13 cellular contexts compared by ENCODE assay signal in the genomic region with DNA sequence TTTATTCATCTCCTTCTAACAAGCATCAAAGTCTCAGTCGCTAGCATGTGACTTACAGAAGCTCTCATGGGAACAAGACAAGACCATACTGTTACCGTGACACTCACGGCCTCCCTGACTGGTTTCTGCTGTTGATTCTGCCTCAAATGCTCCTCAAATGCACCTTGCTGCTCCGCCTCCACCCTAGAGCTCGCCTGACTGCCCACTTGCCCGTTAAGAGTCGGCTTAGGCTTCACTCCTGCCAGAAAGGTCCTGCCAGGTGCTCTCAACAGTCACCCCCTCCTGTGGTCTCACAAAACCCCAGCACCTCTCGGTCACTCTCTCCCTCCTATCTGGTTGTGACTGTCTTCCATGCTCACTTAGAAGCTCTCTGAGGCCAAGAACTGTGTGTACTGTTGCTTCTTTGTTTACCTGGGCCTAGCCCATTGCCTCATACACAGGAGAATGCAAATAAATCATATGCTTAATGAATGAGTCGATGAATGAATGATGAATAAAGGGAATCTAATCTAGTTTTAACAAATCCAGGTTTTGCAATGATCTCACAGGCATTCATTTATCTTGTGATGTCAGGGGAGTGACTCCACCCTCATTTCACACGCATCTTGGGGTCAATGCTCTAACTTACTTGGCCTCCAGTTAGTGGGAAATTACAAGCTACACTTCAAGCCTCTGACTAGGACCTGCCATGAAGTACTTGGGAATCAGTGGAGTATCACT. TPM values are rescaled to one million over a fixed set of nuclear protein-coding genes. Genes with fewer than 3 reads are reported as not detected.
DNase-seq lines count a peak whose midpoint lies in the region; ATAC-seq and TF ChIP-seq lines count a peak whose summit lies in the region.
"Had no signal": no experiment of that assay in that cellular context is flagged by ENCODE, and none has a peak within 500 bp of the region (broad histone marks: within the 10 kb centered on the region; RNA-seq: fewer than 3 reads in every experiment).

No MANE protein-coding gene starts in this region.

- peak overlapping the region; percentile 39 for H3K27ac Mint-ChIP-seq in HFFc6

- H3K9me3 Mint-ChIP-seq in HFFc6 = no peaks in the 10 kb centered on the region
- H3K9me3 Mint-ChIP-seq: IgD-negative memory B cell, naive B cell had no signal

- WGBS in gastroesophageal sphincter (ENCODE audit: low coverage in 1 of 2), 2 donors = 86 to 92% methylated on average over 6 to 9 of the region's 10 CpGs

- H3K27me3 ChIP-seq in ascending aorta (no peaks in the 10 kb centered on the region), gastroesophageal sphincter (no peaks in the 10 kb centered on the region)

- intact Hi-C loops in ascending aorta (cut with DNase I) = no loop called here

- H3K36me3 Mint-ChIP-seq in HFFc6 (ENCODE audit: low read depth) = peaks cover 64% of the 10 kb centered on the region

- H3K27ac ChIP-seq in ascending aorta (peak overlapping the region; percentile 46 to 49), gastroesophageal sphincter (peak overlapping the region in 3 of 4 donors; percentile 44 to 66 (median 60)), skin epidermis (peak overlapping the region in 14 of 21 experiments; percentile 17 to 65 (median 36))

- no peak overlapping the region for H3K4me3 ChIP-seq in ascending aorta
- H3K4me3 ChIP-seq in gastroesophageal sphincter = no peak overlapping the region
- H3K4me3 ChIP-seq in skin epidermis = no peak overlapping the region

- peaks cover 28% of the 10 kb centered on the region for H3K4me1 Mint-ChIP-seq in HFFc6 (ENCODE audit: low read depth)

- H3K36me3 ChIP-seq in ascending aorta = peaks cover 28 to 48% of the 10 kb centered on the region in 2 donors
- peaks cover 0 to 85% of the 10 kb centered on the region in 2 donors for H3K36me3 ChIP-seq in gastroesophageal sphincter

- H3K4me3 Mint-ChIP-seq in HFFc6 = no peak overlapping the region
- H3K4me3 Mint-ChIP-seq: IgD-negative memory B cell, naive B cell had no signal

- H3K4me1 ChIP-seq in ascending aorta = peaks cover 3 to 8% of the 10 kb centered on the region in 2 donors
- H3K4me1 ChIP-seq in gastroesophageal sphincter = peaks cover 0 to 88% (median 17%) of the 10 kb centered on the region in 3 donors

- peaks cover 10% of the 10 kb centered on the region for H3K27me3 Mint-ChIP-seq in HFFc6 (ENCODE audit: insufficient read depth)
- H3K27me3 Mint-ChIP-seq: IgD-negative memory B cell, naive B cell had no signal

- TF ChIP-seq CTCF in HFFc6 (IDR thresholded peaks at IDR 0.05) (no peak), ascending aorta (IDR thresholded peaks at IDR 0.05) (no peak), gastroesophageal sphincter (IDR thresholded peaks at IDR 0.05) (no peak)

- TF ChIP-seq EP300 in gastroesophageal sphincter (IDR thresholded peaks at IDR 0.05) = no peak

- H3K9me3 ChIP-seq in ascending aorta (no peaks in the 10 kb centered on the region), gastroesophageal sphincter (no peaks in the 10 kb centered on the region)

- in situ Hi-C loops in G401 (cut with HindIII; ENCODE audit: low sequenced_read_pairs) = no loop called here

- no peak for TF ChIP-seq POLR2A in gastroesophageal sphincter (IDR thresholded peaks at IDR 0.05)

- no peak for DNase-seq in HFFc6
- DNase-seq in ascending aorta (ENCODE audit: low spot score in 2 of 2) = no peak
- DNase-seq in G401 (ENCODE audit: low spot score) = no peak
- DNase-seq in mucosa of gallbladder (ENCODE audit: low spot score) = no peak
- no peak for DNase-seq in NCI-H524 treated with DMSO at 0.1 percent for 48 hours (lab: John Stamatoyannopoulos, UW)
- DNase-seq in NCI-H510A treated with DMSO at 0.1 percent for 48 hours (lab: John Stamatoyannopoulos, UW) = no peak
- DNase-seq: amniotic stem cell, DMS53, naive B cell had no signal

- peak; percentile 73 for ATAC-seq in gastroesophageal sphincter
- ATAC-seq: activated CD4-positive, CD25-positive, alpha-beta regulatory T cell treated with anti-CD3 and anti-CD28 coated beads, Interleukin-2, amount 50 U/mL, for 24 hours had no signal

RNA-seq across cellular contexts. Expression of gene SSH1, which starts 41.3 kb away (rescaled TPM):
- total RNA-seq in HFFc6 (2021; fragmentation: NEBNext Ultra II Directional; extraction: Animal tissue kit (Norgen Biotek cat#: 25700)) = 10 to 100 TPM; 75.8 to 96.2 (median 79.1) TPM
- 16.1 TPM for total RNA-seq in ascending aorta
- 10 to 100 TPM; 16.2 to 35.0 (median 17.2) TPM for total RNA-seq in gastroesophageal sphincter
- total RNA-seq in G401 (2014; rRNA removed; shearing (Covaris generic)) = 34.8 and 45.1 TPM in 2 replicates
- total RNA-seq in mucosa of gallbladder = 60.1 TPM
